30 cellular contexts compared by ENCODE assay signal in the genomic region with DNA sequence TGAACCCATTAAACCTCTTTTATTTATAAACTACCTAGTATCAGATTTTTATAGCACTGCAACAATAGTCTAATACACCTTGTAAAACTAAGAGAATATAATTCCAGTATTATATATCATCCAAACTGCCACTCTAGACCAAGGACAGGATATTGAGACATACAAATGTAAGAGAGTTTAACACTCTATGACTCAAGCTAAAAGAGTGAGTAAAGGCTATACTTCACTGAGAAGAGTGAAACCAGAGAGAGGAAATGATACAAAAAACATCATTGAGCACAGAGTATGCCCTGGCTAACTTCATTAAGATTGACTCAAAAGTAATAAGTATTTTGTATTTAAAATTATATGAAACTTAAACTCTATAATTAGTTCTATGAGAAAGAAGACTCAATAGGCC.
"Had no signal": no experiment of that assay in that cellular context is flagged by ENCODE, and none has a peak within 500 bp of the region (broad histone marks: within the 10 kb centered on the region; RNA-seq: fewer than 3 reads in every experiment).

No MANE protein-coding gene starts in this region.

- ATAC-seq: activated T-cell treated with anti-CD3 and anti-CD28 coated beads, Interleukin-2, amount 50 U/mL, for 4 hours; activated T-helper 17 cell treated with anti-CD3 and anti-CD28 coated beads, Interleukin-2, amount 50 U/mL, for 72 hours; body of pancreas; effector memory CD8-positive, alpha-beta T cell; heart left ventricle; left lung; lower lobe of right lung; natural killer cell; stimulated activated naive B cell treated with anti-CD40 and anti-IgM and Interleukin-4, amounts not matched to agents 10 μg/mL and 1 μg/mL and 100 μg/mL, for 72 hours had no signal

- H3K4me3 ChIP-seq: body of pancreas, cardiac muscle cell, coronary artery, heart left ventricle, left lung, lower lobe of right lung, neural progenitor cell, right atrium auricular region, smooth muscle cell, stomach, thyroid gland, upper lobe of left lung, vagina had no signal

- DNase-seq: activated CD4-positive, alpha-beta memory T cell treated with anti-CD3 and anti-CD28 coated beads, Interleukin-2, amount 10 ng/mL, durations not matched to agents 7 days and 5 days; activated CD4-positive, alpha-beta T cell treated with anti-CD3 and anti-CD28 coated beads, Interleukin-2, amount 10 ng/mL, durations not matched to agents 24 days and 14 days; activated CD4-positive, CD25-positive, alpha-beta regulatory T cell treated with anti-CD3 and anti-CD28 coated beads, Interleukin-2, amount 50 U/mL, for 72 hours; activated gamma-delta T cell treated with Interleukin-2 at 50 U/mL for 16 hours; activated T-cell treated with anti-CD3 and anti-CD28 coated beads, Interleukin-2, amount 50 U/mL, for 4 hours; aorta; body of pancreas; cerebellar nuclear complex; effector memory CD8-positive, alpha-beta T cell; heart left ventricle; hypothalamus; immature natural killer cell; kidney glomerular epithelial cell; left lung; lower lobe of right lung; mesenchymal stem cell; natural killer cell; occipital lobe; stimulated activated CD4-positive, alpha-beta T cell treated with anti-CD3 and anti-CD28 coated beads, Interleukin-2, amount 100 ng/mL, for 24 hours; stimulated activated naive B cell treated with anti-CD40 and anti-IgM and Interleukin-4, amounts not matched to agents 10 μg/mL and 1 μg/mL and 100 μg/mL, for 72 hours; stomach; thyroid gland; upper lobe of left lung had no signal
